Comparison of ENCODE assay signal across 8 cellular contexts in genomic region chr16:50354629-50355456, GRCh38. TPM values are rescaled to one million over a fixed set of nuclear protein-coding genes. Genes with fewer than 3 reads are reported as not detected.
DNase-seq lines count a peak whose midpoint lies in the region; ATAC-seq and TF ChIP-seq lines count a peak whose summit lies in the region.

No MANE protein-coding gene starts in this region.

- H3K36me3 ChIP-seq in A673 (ENCODE audit: insufficient read depth, low read length, poor library complexity, severe bottlenecking) = peaks cover 64% of the 10 kb centered on the region

- H3K27ac Mint-ChIP-seq in immature natural killer cell = peak overlapping the region; percentile 1 to 94 (median 83)

- H3K4me1 ChIP-seq in A673 (ENCODE audit: insufficient read depth, low read length, poor library complexity, severe bottlenecking) = no peaks in the 10 kb centered on the region

- POLR2A ChIA-PET in A673 (lab: Charles Lee; ENCODE audit: low non-redundant PET) = interaction anchor here (0.7 to 0.8 kb wide), 2 partner anchors 11 to 28 kb away, joined by 3 to 4 read pairs; no protein-coding TSS in a partner anchor

- H3K36me3 Mint-ChIP-seq in immature natural killer cell = peaks cover 8 to 22% (median 10%) of the 10 kb centered on the region in 3 donors

- intact Hi-C loops in A673 (cut with micrococcal nuclease; ENCODE audit: unreplicated experiment) (loop anchor here (5.0 to 10.0 kb wide), 2 partner anchors 143 to 330 kb away; partner anchors contain the start of gene CNEP1R1), left colon (cut with DNase I, micrococcal nuclease) (no loop called here)

- no peaks in the 10 kb centered on the region for H3K9me3 ChIP-seq in A673 (ENCODE audit: low read depth, low read length, poor library complexity, severe bottlenecking)

- no peaks in the 10 kb centered on the region for H3K9me3 Mint-ChIP-seq in immature natural killer cell

- no peak for ATAC-seq in left colon

- CTCF ChIA-PET in A673 (lab: Charles Lee) = interaction anchor here (0.7 to 1.8 kb wide), 10 partner anchors 13 to 452 kb away, joined by 3 to 10 read pairs (median 5); partner anchors contain the start of gene CNEP1R1

- no peaks in the 10 kb centered on the region for H3K27me3 ChIP-seq in A673 (replicated peaks; ENCODE audit: insufficient read depth, low read depth, low read length, poor library complexity)

- peaks cover 27 to 35% of the 10 kb centered on the region in 2 donors for H3K4me1 Mint-ChIP-seq in immature natural killer cell

- DNase-seq in A673 (ENCODE audit: low spot score) (peak; percentile 42), SW480 (ENCODE audit: low spot score) (peak; percentile 34), immature natural killer cell (peak; percentile 53 to 62 (median 57)), GM19238 (ENCODE audit: insufficient read length, low spot score) (no peak), T1000 (lab: John Stamatoyannopoulos, UW) (no peak), COLO668 (lab: John Stamatoyannopoulos, UW; ENCODE audit: unreplicated experiment) (no peak), left colon (no peak)

- BruUV-seq in A673 (replicated peaks; lab: Mats Ljungman, UMichigan) = no TSS peak

- peak; percentile 77 for TF ChIP-seq CTCF in A673 (conservative IDR thresholded peaks at IDR 0.05; ENCODE audit: low read depth, low read length)
- TF ChIP-seq CTCF in GM12874 (IDR thresholded peaks at IDR 0.05; ENCODE audit: insufficient read depth, low read depth, low read length) = peak; percentile 22; the same call in 1 of the 2 replicates

- H3K27ac ChIP-seq in A673 (ENCODE audit: low read depth, low read length, poor library complexity, severe bottlenecking) = no peak overlapping the region

- no peak overlapping the region for H3K4me3 ChIP-seq in A673 (ENCODE audit: low read depth, low read length, poor library complexity, severe bottlenecking)

- peak overlapping the region in 1 of 5 donors; percentile 21 for H3K4me3 Mint-ChIP-seq in immature natural killer cell

- H3K27me3 Mint-ChIP-seq in immature natural killer cell (ENCODE audit: low read depth in 3 of 3) = peaks cover 0 to 1% (median 0%) of the 10 kb centered on the region in 3 donors

RNA-seq across cellular contexts. Expression of gene BRD7, which starts 13.9 kb away (rescaled TPM):
- total RNA-seq in A673 (2021) (93.0 and 95.3 TPM in 2 replicates), left colon (10 to 100 TPM; 54.3 to 54.5 TPM)
- polyA plus RNA-seq in immature natural killer cell = 10 to 100 TPM; 15.7 to 42.7 (median 39.8) TPM

Comparison
In these comparisons a context has a peak if more than half of its experiments do, and no peak if none do; other contexts are left out.
1. DNase-seq: peak in A673 (single experiment), SW480 (single experiment) and immature natural killer cell (3 of 3); none in GM19238 (single experiment), T1000 (single experiment), COLO668 (single experiment) and left colon (0 of 2).